In genomic region chr1:152109998-152110294, GRCh38 we compare ENCODE assay signal across 12 cellular contexts. TPM values are rescaled to one million over a fixed set of nuclear protein-coding genes. Genes with fewer than 3 reads are reported as not detected.
A peak's percentile ranks its signal among the peaks of the same experiment; 100 is the strongest.
DNase-seq lines count a peak whose midpoint lies in the region; ATAC-seq, FAIRE-seq and TF ChIP-seq lines count a peak whose summit lies in the region.
"Had no signal": no experiment of that assay in that cellular context is flagged by ENCODE, and none has a peak within 500 bp of the region (broad histone marks: within the 10 kb centered on the region; RNA-seq: fewer than 3 reads in every experiment).

No MANE protein-coding gene starts in this region.

- peak; percentile 30 for DNase-seq in NCI-H748 (lab: John Stamatoyannopoulos, UW; ENCODE audit: unreplicated experiment)
- no peak for DNase-seq in NCI-H748 treated with DMSO at 0.1 percent for 48 hours (lab: John Stamatoyannopoulos, UW)
- DNase-seq in thoracic aorta (ENCODE audit: low spot score) = no peak
- no peak for DNase-seq in RCC 7860 (ENCODE audit: low spot score)
- no peak for DNase-seq in H7
- no peak for DNase-seq in inferior parietal cortex (ENCODE audit: extremely low spot score)
- DNase-seq: NK-92 treated with Interleukin-12 subunit alpha and Interleukin-12 subunit beta, amount 100 ng/mL, for 24 hours had no signal

- H3K9me3 ChIP-seq in iPS-20b (ENCODE audit: insufficient read depth, low read depth, low read length) (peaks cover 37% of the 10 kb centered on the region), thoracic aorta (no peaks in the 10 kb centered on the region)
- H3K9me3 ChIP-seq: right lobe of liver had no signal

- TF ChIP-seq CTCF in WI38 (IDR thresholded peaks at IDR 0.05; ENCODE audit: low read depth, low read length) (no peak), thoracic aorta (IDR thresholded peaks at IDR 0.05) (no peak)

- H3K27me3 ChIP-seq in iPS-20b (ENCODE audit: insufficient read depth, low read length) = peaks cover 100% of the 10 kb centered on the region
- H3K27me3 ChIP-seq in thoracic aorta (replicated peaks; ENCODE audit: insufficient read depth) = peaks cover 4% of the 10 kb centered on the region
- peaks cover 84% of the 10 kb centered on the region for H3K27me3 ChIP-seq in H7 (ENCODE audit: control insufficient read depth, insufficient read depth, low read length)

- H3K36me3 ChIP-seq in iPS-20b (ENCODE audit: insufficient read depth, low read depth, low read length) (no peaks in the 10 kb centered on the region), thoracic aorta (no peaks in the 10 kb centered on the region), H7 (replicated peaks; ENCODE audit: control insufficient read depth, insufficient read depth, low read length) (no peaks in the 10 kb centered on the region)
- H3K36me3 ChIP-seq: right lobe of liver had no signal

- ATAC-seq in thoracic aorta (ENCODE audit: insufficient number of reproducible peaks, low FRiP score, low read depth) = no peak

- H3K4me1 ChIP-seq in iPS-20b (ENCODE audit: insufficient read depth, low read length) (peaks cover 13% of the 10 kb centered on the region; the same call in 1 of the 2 replicates), thoracic aorta (ENCODE audit: control insufficient read depth in 1 of 2, low read depth in 2 of 2) (peaks cover 29 to 38% of the 10 kb centered on the region in 2 donors)

- FAIRE-seq in RCC 7860 (lab: Jason Lieb, UNC) = no peak
- FAIRE-seq: A204.1, colon had no signal

- H3K4me3 ChIP-seq in WI38 (ENCODE audit: low read depth, low read length) (peak overlapping the region; percentile 39), iPS-20b (ENCODE audit: low read length) (peak overlapping the region; percentile 56; the same call in 1 of the 2 replicates), thoracic aorta (peak overlapping the region; percentile 77), H7 (ENCODE audit: insufficient read depth, low read depth, low read length) (no peak overlapping the region)

- H3K27ac ChIP-seq in iPS-20b (ENCODE audit: low read length) (no peak overlapping the region), thoracic aorta (no peak overlapping the region)
- H3K27ac ChIP-seq: right lobe of liver had no signal

- H3K9ac ChIP-seq in iPS-20b (ENCODE audit: low read depth, low read length) = no peak overlapping the region

RNA-seq across cellular contexts. Expression of gene TCHH, which starts 5.3 kb away (rescaled TPM):
- total RNA-seq in thoracic aorta = under 1 TPM; 0.41 to 0.49 TPM
- not detected in 2 replicates for total RNA-seq in H7 (2014; rRNA removed; shearing (Covaris generic))

RNA-seq across cellular contexts. Expression of gene TCHHL1, which starts 21.1 kb away (rescaled TPM):
- not detected for total RNA-seq in thoracic aorta
- not detected in 2 replicates for total RNA-seq in H7 (2014; rRNA removed; shearing (Covaris generic))
- total RNA-seq: right lobe of liver had no signal

RNA-seq across cellular contexts. Expression of gene RPTN, which starts 49.1 kb away (rescaled TPM):
- total RNA-seq in thoracic aorta = not detected
- not detected in 2 replicates for total RNA-seq in H7 (2014; rRNA removed; shearing (Covaris generic))
- total RNA-seq: right lobe of liver had no signal
